27 cellular contexts compared by ENCODE assay signal in genomic region chr1:185293967-185294542, GRCh38. TPM values are rescaled to one million over a fixed set of nuclear protein-coding genes. Genes with fewer than 3 reads are reported as not detected.
A peak's percentile ranks its signal among the peaks of the same experiment; 100 is the strongest.
DNase-seq lines count a peak whose midpoint lies in the region; ATAC-seq, FAIRE-seq and TF ChIP-seq lines count a peak whose summit lies in the region.
"Had no signal": no experiment of that assay in that cellular context is flagged by ENCODE, and none has a peak within 500 bp of the region (broad histone marks: within the 10 kb centered on the region; RNA-seq: fewer than 3 reads in every experiment).

No MANE protein-coding gene starts in this region.

- intact Hi-C loops in GM12878 (cut with micrococcal nuclease; ENCODE audit: unreplicated experiment): no loop called here

- no peak for ATAC-seq in activated T-cell treated with anti-CD3 and anti-CD28 coated beads, Interleukin-2, amount 50 U/mL, for 4 hours
- ATAC-seq in GM12878: no peak
- ATAC-seq: activated CD4-positive, CD25-positive, alpha-beta regulatory T cell treated with anti-CD3 and anti-CD28 coated beads, Interleukin-2, amount 50 U/mL, for 24 hours; T-cell had no signal

- 87% methylated on average over 1 of the region's 1 CpG for WGBS in GM12878 (ENCODE audit: insufficient coverage, insufficient replicate concordance, low lambda C conversion rate, missing lambda C conversion rate)

- no peak overlapping the region for H3K9ac ChIP-seq in GM12878 (ENCODE audit: control insufficient read depth, insufficient read depth, low read length)

- H3K36me3 Mint-ChIP-seq in activated T-cell treated with anti-CD3 and anti-CD28 coated beads, Interleukin-2, amount 50 U/mL, for 24 hours (ENCODE audit: low read depth): peaks cover 91% of the 10 kb centered on the region
- H3K36me3 Mint-ChIP-seq in activated T-cell treated with anti-CD3 and anti-CD28 coated beads, Interleukin-2, amount 50 U/mL, for 4 hours (ENCODE audit: insufficient read depth): peaks cover 53% of the 10 kb centered on the region
- H3K36me3 Mint-ChIP-seq in nephron progenitor cell (ENCODE audit: low read depth): peaks cover 59% of the 10 kb centered on the region

- H3K79me2 ChIP-seq in GM12878 (ENCODE audit: control insufficient read depth, insufficient read depth, low read length): no peaks in the 10 kb centered on the region

- SMC1A ChIA-PET in GM12878 (lab: Charles Lee; ENCODE audit: uncharacterized antibody, unreplicated experiment): interaction anchor here (0.7 to 1.6 kb wide), 3 partner anchors 20 to 387 kb away, joined by 3 to 7 read pairs (median 3); no protein-coding TSS in a partner anchor

- H3K36me3 ChIP-seq in GM12878 (ENCODE audit: control insufficient read depth in 2 of 2, insufficient read depth in 2 of 2, low read length in 1 of 2): peaks cover 0 to 22% of the 10 kb centered on the region in 2 experiments; a peak in 2 of 4 replicates

- no peak for TF ChIP-seq EP300 in GM12878 (IDR thresholded peaks at IDR 0.05; ENCODE audit: borderline replicate concordance in 1 of 2, control insufficient read depth in 1 of 2, low read depth in 2 of 2, low read length in 2 of 2)

- H3K4me1 Mint-ChIP-seq in activated T-cell treated with anti-CD3 and anti-CD28 coated beads, Interleukin-2, amount 50 U/mL, for 24 hours (ENCODE audit: low read depth): peaks cover 18% of the 10 kb centered on the region
- H3K4me1 Mint-ChIP-seq in activated T-cell treated with anti-CD3 and anti-CD28 coated beads, Interleukin-2, amount 50 U/mL, for 4 hours (ENCODE audit: low read depth): peaks cover 20% of the 10 kb centered on the region
- no peaks in the 10 kb centered on the region for H3K4me1 Mint-ChIP-seq in nephron progenitor cell
- H3K4me1 Mint-ChIP-seq: H9 had no signal

- H3K4me3 ChIP-seq in GM12878: no peak overlapping the region
- H3K4me3 ChIP-seq: left lung, SJSA1, transverse colon had no signal

- FAIRE-seq in GM12878 (lab: Jason Lieb, UNC): no peak
- FAIRE-seq: islet of Langerhans had no signal

- H2AFZ ChIP-seq in GM12878 (ENCODE audit: control insufficient read depth, low read depth, low read length): no peak overlapping the region

- RAD21 ChIA-PET in GM12878 (lab: Charles Lee; ENCODE audit: unreplicated experiment): no interaction called here

- H4K20me1 ChIP-seq in GM12878 (ENCODE audit: control insufficient read depth, insufficient read depth): no peaks in the 10 kb centered on the region

- H3K27ac ChIP-seq in GM12878 (ENCODE audit: control insufficient read depth, insufficient read depth): no peak overlapping the region
- H3K27ac ChIP-seq: left lung, SJSA1, transverse colon had no signal

- TF ChIP-seq CTCF in GM12878 (IDR thresholded peaks at IDR 0.05 in 2 of 3, conservative IDR thresholded peaks at IDR 0.05 in 1 of 3; ENCODE audit: control insufficient read depth in 2 of 3, extremely low read depth in 1 of 3, insufficient read depth in 1 of 3, low read depth in 3 of 3, low read length in 3 of 3) (no peak), nephron progenitor cell (IDR thresholded peaks at IDR 0.05) (no peak)

- TF ChIP-seq POLR2A in GM12878 (IDR thresholded peaks at IDR 0.05; ENCODE audit: low read depth, low read length): 0 out of 2 replicates have a peak, but pooled peaks have one; percentile 15

- in situ Hi-C loops in GM12878 (cut with MboI): no loop called here

- no peaks in the 10 kb centered on the region for H3K4me1 ChIP-seq in GM12878 (ENCODE audit: control insufficient read depth, insufficient read depth, low read length)
- H3K4me1 ChIP-seq: SJSA1 had no signal

- no TSS peak for BruUV-seq in GM12878 (replicated peaks; lab: Mats Ljungman, UMichigan)

- no peaks in the 10 kb centered on the region for H3K27me3 ChIP-seq in GM12878 (replicated peaks in 1 of 2; ENCODE audit: control insufficient read depth in 2 of 2, insufficient read depth in 2 of 2, low read length in 1 of 2)
- H3K27me3 ChIP-seq: left lung, SJSA1, transverse colon had no signal

- no peak overlapping the region for H3K4me2 ChIP-seq in GM12878 (ENCODE audit: control insufficient read depth, insufficient read depth)

- DNase-seq in activated T-cell treated with anti-CD3 and anti-CD28 coated beads, Interleukin-2, amount 50 U/mL, for 24 hours: no peak
- DNase-seq in activated T-cell treated with anti-CD3 and anti-CD28 coated beads, Interleukin-2, amount 50 U/mL, for 4 hours: no peak
- DNase-seq in HEK293T (ENCODE audit: extremely low spot score): no peak
- DNase-seq in GM12878 (ENCODE audit: low read depth, low spot score): no peak
- no peak for DNase-seq in nephron progenitor cell
- DNase-seq in DMS153 treated with DMSO at 0.1 percent for 48 hours (lab: John Stamatoyannopoulos, UW; ENCODE audit: unreplicated experiment): no peak
- no peak for DNase-seq in NCI-H526 treated with DMSO at 0.1 percent for 48 hours (lab: John Stamatoyannopoulos, UW)
- no peak for DNase-seq in NCI-H524 (lab: John Stamatoyannopoulos, UW)
- DNase-seq: activated CD4-positive, alpha-beta memory T cell treated with anti-CD3 and anti-CD28 coated beads, Interleukin-2, amount 10 ng/mL, durations not matched to agents 7 days and 5 days; activated gamma-delta T cell; CD8-positive, alpha-beta memory T cell; DMS 273 treated with DMSO at 0.1 percent for 48 hours; EL; erythroblast; H9; left lung; mesendoderm; NCI-H2107; NCI-H345; NCI-H774; RPMI8226; stimulated activated CD4-positive, alpha-beta T cell treated with anti-CD3 and anti-CD28 coated beads, Interleukin-4, amount 100 ng/mL, for 24 hours; T-cell; transverse colon had no signal

- H3K27ac Mint-ChIP-seq in activated T-cell treated with anti-CD3 and anti-CD28 coated beads, Interleukin-2, amount 50 U/mL, for 24 hours: peak overlapping the region; percentile 11
- H3K27ac Mint-ChIP-seq in nephron progenitor cell: peak overlapping the region; percentile 87
- H3K27ac Mint-ChIP-seq: activated CD4-positive, alpha-beta memory T cell treated with anti-CD3 and anti-CD28 coated beads, Interleukin-2, amount 10 ng/mL, durations not matched to agents 7 days and 5 days had no signal

- H3K9me3 ChIP-seq in GM12878 (replicated peaks; ENCODE audit: control insufficient read depth, insufficient read depth, low read length): no peaks in the 10 kb centered on the region
- H3K9me3 ChIP-seq: left lung, SJSA1, transverse colon had no signal

- no peaks in the 10 kb centered on the region for H3K9me3 Mint-ChIP-seq in activated T-cell treated with anti-CD3 and anti-CD28 coated beads, Interleukin-2, amount 50 U/mL, for 24 hours
- peaks cover 6% of the 10 kb centered on the region for H3K9me3 Mint-ChIP-seq in activated T-cell treated with anti-CD3 and anti-CD28 coated beads, Interleukin-2, amount 50 U/mL, for 4 hours
- H3K9me3 Mint-ChIP-seq in nephron progenitor cell: no peaks in the 10 kb centered on the region
- H3K9me3 Mint-ChIP-seq: activated CD4-positive, alpha-beta memory T cell treated with anti-CD3 and anti-CD28 coated beads, Interleukin-2, amount 10 ng/mL, durations not matched to agents 7 days and 5 days; H9; T-cell had no signal

- H3K27me3 Mint-ChIP-seq in activated T-cell treated with anti-CD3 and anti-CD28 coated beads, Interleukin-2, amount 50 U/mL, for 24 hours: no peaks in the 10 kb centered on the region
- H3K27me3 Mint-ChIP-seq in activated T-cell treated with anti-CD3 and anti-CD28 coated beads, Interleukin-2, amount 50 U/mL, for 4 hours (ENCODE audit: low read depth): no peaks in the 10 kb centered on the region
- no peaks in the 10 kb centered on the region for H3K27me3 Mint-ChIP-seq in nephron progenitor cell (ENCODE audit: low read depth, poor library complexity)
- H3K27me3 Mint-ChIP-seq: activated CD4-positive, alpha-beta memory T cell treated with anti-CD3 and anti-CD28 coated beads, Interleukin-2, amount 10 ng/mL, durations not matched to agents 7 days and 5 days; T-cell had no signal

- POLR2A ChIA-PET in HEK293T (lab: Yijun Ruan, JAX): no interaction called here
- POLR2A ChIA-PET in GM12878 (lab: Charles Lee): interaction anchor here (1.8 kb wide), 1 partner anchor 23 kb away, joined by 8 read pairs; the partner anchor contains the start of gene IVNS1ABP

- TF ChIP-seq RAD21 in GM12878 (IDR thresholded peaks at IDR 0.05; ENCODE audit: insufficient read depth, low read depth, low read length): no peak

- H3K4me3 Mint-ChIP-seq in activated T-cell treated with anti-CD3 and anti-CD28 coated beads, Interleukin-2, amount 50 U/mL, for 24 hours: no peak overlapping the region
- H3K4me3 Mint-ChIP-seq in activated T-cell treated with anti-CD3 and anti-CD28 coated beads, Interleukin-2, amount 50 U/mL, for 4 hours: no peak overlapping the region
- H3K4me3 Mint-ChIP-seq in nephron progenitor cell: no peak overlapping the region
- H3K4me3 Mint-ChIP-seq: activated CD4-positive, alpha-beta memory T cell treated with anti-CD3 and anti-CD28 coated beads, Interleukin-2, amount 10 ng/mL, durations not matched to agents 7 days and 5 days; CD8-positive, alpha-beta memory T cell; H9; T-cell had no signal

- CTCF ChIA-PET in HEK293T (lab: Yijun Ruan, JAX) (interaction anchor here (0.6 kb wide), 1 partner anchor 61 kb away, joined by 3 read pairs; no protein-coding TSS in a partner anchor), GM12878 (lab: Yijun Ruan, JAX) (interaction anchor here (1.0 to 3.3 kb wide), 3 partner anchors 56 to 302 kb away, joined by 3 to 13 read pairs (median 3); no protein-coding TSS in a partner anchor)

TF ChIP-seq in HEK293T, 16 proteins besides CTCF, POLR2A, EP300 and RAD21 (continues in another document):
- no peak for TF ChIP-seq CTBP1 (IDR thresholded peaks at IDR 0.05; ENCODE audit: borderline replicate concordance)
- no peak for TF ChIP-seq FOXM1 (IDR thresholded peaks at IDR 0.05; ENCODE audit: borderline replicate concordance)

TF ChIP-seq in GM12878, 131 proteins besides CTCF, POLR2A, EP300 and RAD21 (continues in another document):
- TF ChIP-seq NBN (IDR thresholded peaks at IDR 0.05): no peak

RNA-seq across cellular contexts. Expression of gene IVNS1ABP, which starts 23.0 kb away (rescaled TPM):
- total RNA-seq in activated T-cell treated with anti-CD3 and anti-CD28 coated beads, Interleukin-2, amount 50 U/mL, for 4 hours: 10 to 100 TPM; 52.8 to 61.2 (median 54.3) TPM
- 336 and 339 TPM in 2 replicates for total RNA-seq in GM12878 (2013; cell fraction: nucleolus; rRNA removed)
- total RNA-seq in GM12878 (2014; rRNA removed) (42.4 and 43.7 TPM in 2 replicates), GM12878 (2014; rRNA removed; fragmentation: Illumina TruSeq; extraction: Trizol) (45.4 and 49.0 TPM in 2 replicates), GM12878 (2021) (48.3 and 52.6 TPM in 2 replicates)
- 24.3 TPM for polyA plus RNA-seq in GM12878 (2011; ENCODE audit: low read depth)
- polyA plus RNA-seq in GM12878 (2011; rRNA removed) (154 and 194 TPM in 2 replicates), GM12878 (2014; fragmentation: Illumina TruSeq; extraction: Trizol) (40.3 and 53.4 TPM in 2 replicates), GM12878 (2014; fragmentation: Nextera tagmentation; extraction: Ambion mirVana) (10 to 100 TPM; 19.2 to 29.2 TPM), GM12878 (2014; rRNA removed) (33.4 and 39.6 TPM in 2 replicates), GM12878 (2016; fragmentation: Nextera tagmentation; extraction: Ambion mirVana) (10 to 100 TPM; 56.7 to 60.2 TPM)
- 44.7 and 51.8 TPM in 2 replicates for polyA plus RNA-seq in GM12878 (2011; cell fraction: cytosol; rRNA removed)
- 242 and 289 TPM in 2 replicates for polyA plus RNA-seq in GM12878 (2011; cell fraction: nucleus; rRNA removed)
- polyA plus RNA-seq in GM12878 (2012): 35.7 and 51.2 TPM in 2 replicates
- 107 and 148 TPM in 2 replicates for polyA minus RNA-seq in GM12878 (2011; rRNA and poly(A)+ RNA removed)
- polyA minus RNA-seq in GM12878 (2011; cell fraction: cytosol; rRNA and poly(A)+ RNA removed): 31.1 and 34.3 TPM in 2 replicates
- 264 and 283 TPM in 2 replicates for polyA minus RNA-seq in GM12878 (2011; cell fraction: nucleus; rRNA and poly(A)+ RNA removed)
